8 cellular contexts compared by ENCODE assay signal in genomic region chr11:27362749-27363575, GRCh38. TPM values are rescaled to one million over a fixed set of nuclear protein-coding genes. Genes with fewer than 3 reads are reported as not detected.
DNase-seq lines count a peak whose midpoint lies in the region; ATAC-seq and TF ChIP-seq lines count a peak whose summit lies in the region.

A gene with protein sequence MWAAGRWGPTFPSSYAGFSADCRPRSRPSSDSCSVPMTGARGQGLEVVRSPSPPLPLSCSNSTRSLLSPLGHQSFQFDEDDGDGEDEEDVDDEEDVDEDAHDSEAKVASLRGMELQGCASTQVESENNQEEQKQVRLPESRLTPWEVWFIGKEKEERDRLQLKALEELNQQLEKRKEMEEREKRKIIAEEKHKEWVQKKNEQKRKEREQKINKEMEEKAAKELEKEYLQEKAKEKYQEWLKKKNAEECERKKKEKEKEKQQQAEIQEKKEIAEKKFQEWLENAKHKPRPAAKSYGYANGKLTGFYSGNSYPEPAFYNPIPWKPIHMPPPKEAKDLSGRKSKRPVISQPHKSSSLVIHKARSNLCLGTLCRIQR (minus strand): TSS chr11:27363215. CDS start chr11:27363194, 21 bp downstream.

- DNase-seq in BJ (ENCODE audit: low read depth) (peak; percentile 47), GM19240 (ENCODE audit: insufficient read length, low spot score) (peak; percentile 80), NCI-H510A (lab: John Stamatoyannopoulos, UW) (peak; percentile 85), chondrocyte (ENCODE audit: low spot score) (peak; percentile 90), kidney tubule cell (ENCODE audit: low spot score) (peak; percentile 95)
- DNase-seq in activated CD4-positive, alpha-beta T cell treated with anti-CD3 and anti-CD28 coated beads for 36 hours = peak; percentile 94
- peak; percentile 76 to 86 for DNase-seq in stimulated activated CD4-positive, alpha-beta T cell treated with anti-CD3 and anti-CD28 coated beads, Interleukin-15, amount 100 ng/mL, for 48 hours (ENCODE audit: low read depth in 2 of 2)

- peak; percentile 99 for ATAC-seq in HG03442 (IDR thresholded peaks at IDR 0.05; ENCODE audit: unreplicated experiment)
- ATAC-seq in activated CD4-positive, alpha-beta T cell treated with anti-CD3 and anti-CD28 coated beads for 36 hours = peak; percentile 99

- CTCF ChIA-PET in BJ (lab: Yijun Ruan, JAX) = interaction anchor here (0.6 to 1.4 kb wide), 4 partner anchors 29 to 1181 kb away, joined by 3 to 8 read pairs (median 4); no protein-coding TSS in a partner anchor
- CTCF ChIA-PET in activated CD4-positive, alpha-beta T cell treated with anti-CD3 and anti-CD28 coated beads for 36 hours (lab: Charles Lee) = interaction anchor here (0.6 to 1.1 kb wide), 4 partner anchors 19 to 137 kb away, joined by 3 to 5 read pairs (median 3); no protein-coding TSS in a partner anchor

- H3K4me3 Mint-ChIP-seq in activated CD4-positive, alpha-beta T cell treated with anti-CD3 and anti-CD28 coated beads for 36 hours = peak within 1 kb of the TSS; percentile 93
- peak within 1 kb of the TSS; percentile 88 for H3K4me3 Mint-ChIP-seq in chondrocyte (ENCODE audit: unreplicated experiment)

- H3K36me3 Mint-ChIP-seq in activated CD4-positive, alpha-beta T cell treated with anti-CD3 and anti-CD28 coated beads for 36 hours (ENCODE audit: low read depth) = no peaks in the 10 kb centered on the region
- peaks cover 3% of the 10 kb centered on the region for H3K36me3 Mint-ChIP-seq in chondrocyte (ENCODE audit: low read depth)

- H3K4me1 Mint-ChIP-seq in activated CD4-positive, alpha-beta T cell treated with anti-CD3 and anti-CD28 coated beads for 36 hours = peaks cover 22% of the 10 kb centered on the region
- H3K4me1 Mint-ChIP-seq in chondrocyte (ENCODE audit: low read depth) = peaks cover 21% of the 10 kb centered on the region

- H3K9me3 Mint-ChIP-seq in activated CD4-positive, alpha-beta T cell treated with anti-CD3 and anti-CD28 coated beads for 36 hours (ENCODE audit: low read depth) = no peaks in the 10 kb centered on the region
- H3K9me3 Mint-ChIP-seq in chondrocyte (ENCODE audit: low read depth) = no peaks in the 10 kb centered on the region

- TF ChIP-seq CTCF in BJ (IDR thresholded peaks at IDR 0.05; ENCODE audit: insufficient read depth, low read depth, low read length) = no peak
- TF ChIP-seq CTCF in chondrocyte (IDR thresholded peaks at IDR 0.05) = peak; percentile 27

- POLR2A ChIA-PET in BJ (lab: Charles Lee) = interaction anchor here (0.5 to 1.1 kb wide), 2 partner anchors 88 to 110 kb away, joined by 3 to 7 read pairs; partner anchors contain the start of gene LGR4
- POLR2A ChIA-PET in activated CD4-positive, alpha-beta T cell treated with anti-CD3 and anti-CD28 coated beads for 36 hours (lab: Charles Lee) = interaction anchor here (0.5 to 0.6 kb wide), 2 partner anchors 133 to 410 kb away, joined by 5 to 6 read pairs; no protein-coding TSS in a partner anchor

- intact Hi-C loops in activated CD4-positive, alpha-beta T cell treated with anti-CD3 and anti-CD28 coated beads for 36 hours (cut with DNase I, micrococcal nuclease) = loop anchor here (1.0 to 5.0 kb wide), 6 partner anchors 44 to 746 kb away; partner anchors contain the start of genes LGR4 (in 2 of the 2), LIN7C (in 2 of the 2), KIF18A (in 1 of the 2) and METTL15 (in 1 of the 2)

- peak within 1 kb of the TSS; percentile 89 for H3K27ac Mint-ChIP-seq in activated CD4-positive, alpha-beta T cell treated with anti-CD3 and anti-CD28 coated beads for 36 hours
- peak within 1 kb of the TSS; percentile 77 for H3K27ac Mint-ChIP-seq in chondrocyte (ENCODE audit: unreplicated experiment)

- H3K27me3 Mint-ChIP-seq in activated CD4-positive, alpha-beta T cell treated with anti-CD3 and anti-CD28 coated beads for 36 hours = no peaks in the 10 kb centered on the region
- H3K27me3 Mint-ChIP-seq in chondrocyte (ENCODE audit: low read depth) = no peaks in the 10 kb centered on the region

- no peaks in the 10 kb centered on the region for H3K36me3 ChIP-seq in BJ (ENCODE audit: control insufficient read depth, insufficient read depth, low read length)

- H3K4me3 ChIP-seq in BJ (ENCODE audit: low read depth, low read length) = peak within 1 kb of the TSS; percentile 62

- no peaks in the 10 kb centered on the region for H3K27me3 ChIP-seq in BJ (ENCODE audit: control insufficient read depth, insufficient read depth, low read length)

RNA-seq across cellular contexts. Expression of the gene that starts here (rescaled TPM):
- polyA plus RNA-seq in BJ (2011; rRNA removed) = 1.8 and 3.0 TPM in 2 replicates
- polyA minus RNA-seq in BJ (2011; rRNA and poly(A)+ RNA removed) = 0.46 and 0.57 TPM in 2 replicates
- 10 to 100 TPM; 24.6 to 42.4 TPM for total RNA-seq in activated CD4-positive, alpha-beta T cell treated with anti-CD3 and anti-CD28 coated beads for 36 hours
- 3.6 to 12.6 TPM (median 4.3 TPM) in 3 replicates for total RNA-seq in chondrocyte

Comparison
In these comparisons a context has a peak if more than half of its experiments do, and no peak if none do; other contexts are left out.
1. Peak in every context shown above with its lines: DNase-seq, ATAC-seq and H3K4me3 ChIP-seq.